Comparison of ENCODE assay signal across 12 cellular contexts in genomic region chr21:29258626-29259335, GRCh38. TPM values are rescaled to one million over a fixed set of nuclear protein-coding genes. Genes with fewer than 3 reads are reported as not detected.
DNase-seq lines count a peak whose midpoint lies in the region; ATAC-seq and TF ChIP-seq lines count a peak whose summit lies in the region.
"Had no signal": no experiment of that assay in that cellular context is flagged by ENCODE, and none has a peak within 500 bp of the region (broad histone marks: within the 10 kb centered on the region; RNA-seq: fewer than 3 reads in every experiment).

No MANE protein-coding gene starts in this region.

- H3K9me2 ChIP-seq in GM23338 (ENCODE audit: insufficient read depth) = no peaks in the 10 kb centered on the region

- H3K4me3 Mint-ChIP-seq in GM23338 = no peak overlapping the region

- H3K9me3 Mint-ChIP-seq in GM23338 = peaks cover 15% of the 10 kb centered on the region

- peaks cover 10% of the 10 kb centered on the region for H3K9me3 ChIP-seq in MG63
- no peaks in the 10 kb centered on the region for H3K9me3 ChIP-seq in vagina

- H3K27me3 ChIP-seq in BJ (ENCODE audit: control insufficient read depth, insufficient read depth, low read length) (no peaks in the 10 kb centered on the region), MG63 (no peaks in the 10 kb centered on the region), GM23338 (ENCODE audit: insufficient read depth) (no peaks in the 10 kb centered on the region), vagina (no peaks in the 10 kb centered on the region)

- no peak overlapping the region for H3K27ac Mint-ChIP-seq in GM23338

- POLR2A ChIA-PET in BJ (lab: Charles Lee) = no interaction called here

- H3K4me1 ChIP-seq in GM23338 (ENCODE audit: insufficient read depth) (no peaks in the 10 kb centered on the region), vagina (peaks cover 12% of the 10 kb centered on the region)

- DNase-seq in BJ (ENCODE audit: low read depth) = peak; percentile 71
- peak; percentile 90 for DNase-seq in MG63
- peak; percentile 76 for DNase-seq in dedifferentiated amniotic fluid mesenchymal stem cell (ENCODE audit: extremely low spot score)
- DNase-seq in myocyte (ENCODE audit: low read depth) = peak; percentile 63
- no peak for DNase-seq in GM23338 (ENCODE audit: low spot score)
- DNase-seq in NCI-H524 (lab: John Stamatoyannopoulos, UW) = no peak
- DNase-seq in vagina (ENCODE audit: extremely low spot score in 2 of 2) = no peak
- DNase-seq in GM20000 (ENCODE audit: low spot score) = no peak
- DNase-seq: kidney, NCI-H1105, posterior cingulate gyrus had no signal

- no peaks in the 10 kb centered on the region for H3K79me2 ChIP-seq in GM23338 (replicated peaks; ENCODE audit: insufficient read depth)

- H3K4me2 ChIP-seq in GM23338 = no peak overlapping the region

- intact Hi-C loops in vagina (cut with DNase I) = no loop called here

- no peak for ATAC-seq in GM23338

- H3K36me3 ChIP-seq in BJ (ENCODE audit: control insufficient read depth, insufficient read depth, low read length) (no peaks in the 10 kb centered on the region), MG63 (no peaks in the 10 kb centered on the region), GM23338 (ENCODE audit: insufficient read depth) (no peaks in the 10 kb centered on the region), vagina (peaks cover 0 to 7% of the 10 kb centered on the region in 2 donors)

- H3K36me3 Mint-ChIP-seq in GM23338 (ENCODE audit: low read depth) = peaks cover 4% of the 10 kb centered on the region

- TF ChIP-seq CTCF in BJ (IDR thresholded peaks at IDR 0.05; ENCODE audit: insufficient read depth, low read depth, low read length) = no peak
- TF ChIP-seq CTCF in GM23338 (conservative IDR thresholded peaks at IDR 0.05; ENCODE audit: low read depth in 2 of 2) = no peak
- TF ChIP-seq CTCF in vagina (IDR thresholded peaks at IDR 0.05) = no peak
- TF ChIP-seq CTCF in GM20000 (IDR thresholded peaks at IDR 0.05; ENCODE audit: extremely low read depth, missing control alignments) = no peak

- H4K20me1 ChIP-seq in GM23338 (replicated peaks; ENCODE audit: insufficient read depth) = no peaks in the 10 kb centered on the region

- H3K4me3 ChIP-seq in BJ (ENCODE audit: low read depth, low read length) = no peak overlapping the region
- no peak overlapping the region for H3K4me3 ChIP-seq in MG63
- H3K4me3 ChIP-seq in GM23338 = no peak overlapping the region
- H3K4me3 ChIP-seq in vagina = no peak overlapping the region

- TF ChIP-seq POLR2A in vagina (IDR thresholded peaks at IDR 0.05) = no peak

- H3K27me3 Mint-ChIP-seq in GM23338 (ENCODE audit: insufficient read depth, low read depth, poor library complexity) = no peaks in the 10 kb centered on the region

- CTCF ChIA-PET in BJ (lab: Yijun Ruan, JAX) = interaction anchor here (0.7 to 2.5 kb wide), 3 partner anchors 41 to 94 kb away, joined by 3 to 9 read pairs (median 3); no protein-coding TSS in a partner anchor

- H3K4me1 Mint-ChIP-seq in GM23338 = no peaks in the 10 kb centered on the region

- H2AFZ ChIP-seq in GM23338 = no peak overlapping the region

- no peaks in the 10 kb centered on the region for H3F3A ChIP-seq in GM23338 (replicated peaks; ENCODE audit: low read depth)

- H3K27ac ChIP-seq in GM23338 (ENCODE audit: low read depth) (no peak overlapping the region), vagina (no peak overlapping the region)
- H3K27ac ChIP-seq: VCaP had no signal

TF ChIP-seq in GM23338, 12 proteins besides CTCF, POLR2A, EP300 and RAD21:
- TF ChIP-seq CREB1 (CRISPR knock-in tag; IDR thresholded peaks at IDR 0.05; ENCODE audit: low read depth) (no peak), EZH2 (IDR thresholded peaks at IDR 0.05; ENCODE audit: low read depth, unreplicated experiment) (no peak)

RNA-seq across cellular contexts. Expression of gene BACH1, which starts 39.9 kb away (rescaled TPM):
- polyA plus RNA-seq in BJ (2011; rRNA removed) = 22.7 and 37.7 TPM in 2 replicates
- 131 and 149 TPM in 2 replicates for polyA minus RNA-seq in BJ (2011; rRNA and poly(A)+ RNA removed)
- total RNA-seq in MG63 (2014; rRNA removed; shearing (Covaris generic); ENCODE audit: low replicate concordance) = 13.1 and 29.2 TPM in 2 replicates
- 49.3 and 59.7 TPM in 2 replicates for total RNA-seq in myocyte
- 12.7 TPM for polyA plus RNA-seq in myocyte (2012)
- 41.2 and 41.4 TPM in 2 replicates for total RNA-seq in GM23338 (2014; rRNA removed; shearing (Covaris generic))
- polyA plus RNA-seq in GM23338 (2016; fragmentation: Nextera tagmentation; extraction: Ambion mirVana) = 18.4 and 18.9 TPM in 2 replicates
- total RNA-seq in vagina = 33.1 TPM

Comparison
In these comparisons a context has a peak if more than half of its experiments do, and no peak if none do; other contexts are left out.
1. DNase-seq: peak in BJ (single experiment), MG63 (single experiment), dedifferentiated amniotic fluid mesenchymal stem cell (single experiment) and myocyte (single experiment); none in GM23338 (single experiment), NCI-H524 (0 of 2), vagina (0 of 2) and GM20000 (single experiment).